In genomic region chr2:157321514-157321913, GRCh38 we compare ENCODE assay signal across 37 cellular contexts. TPM values are rescaled to one million over a fixed set of nuclear protein-coding genes. Genes with fewer than 3 reads are reported as not detected.
DNase-seq lines count a peak whose midpoint lies in the region; ATAC-seq, FAIRE-seq and TF ChIP-seq lines count a peak whose summit lies in the region.
"Had no signal": no experiment of that assay in that cellular context is flagged by ENCODE, and none has a peak within 500 bp of the region (broad histone marks: within the 10 kb centered on the region; RNA-seq: fewer than 3 reads in every experiment).

No MANE protein-coding gene starts in this region.

- no TSS peak for BruUV-seq in K562 (replicated peaks; lab: Mats Ljungman, UMichigan)

- intact Hi-C loops in K562 (cut with micrococcal nuclease), result no loop called here
- intact Hi-C loops in aorta (cut with DNase I), result loop anchor here in 1 of 2 donors (10.0 kb wide), 1 partner anchor 173 kb away; no protein-coding TSS in a partner anchor

- no peaks in the 10 kb centered on the region for H4K20me1 ChIP-seq in K562 (replicated peaks; ENCODE audit: control insufficient read depth, insufficient read depth, low read length)
- no peaks in the 10 kb centered on the region for H4K20me1 ChIP-seq in neural progenitor cell (ENCODE audit: low read depth)
- H4K20me1 ChIP-seq: BLaER1 had no signal

- TF ChIP-seq POLR2A in GM12892 (IDR thresholded peaks at IDR 0.05; ENCODE audit: low read depth, low read length), result no peak
- no peak for TF ChIP-seq POLR2A in K562 (conservative IDR thresholded peaks at IDR 0.05)

- POLR2A ChIA-PET in K562 (lab: Yijun Ruan, JAX), result no interaction called here
- POLR2A ChIA-PET in T-cell (lab: Charles Lee), result no interaction called here

- TF ChIP-seq CTCF in K562 (IDR thresholded peaks at IDR 0.05 in 2 of 3, conservative IDR thresholded peaks at IDR 0.05 in 1 of 3; ENCODE audit: insufficient read depth in 2 of 3, low read depth in 1 of 3, low read length in 3 of 3) (no peak), neural progenitor cell (IDR thresholded peaks at IDR 0.05) (no peak)

- no peak for ATAC-seq in K562
- no peak for ATAC-seq in aorta (ENCODE audit: low FRiP score)
- ATAC-seq in T-cell (replicated peaks in 1 of 4), result no peak
- ATAC-seq in HG02981 (IDR thresholded peaks at IDR 0.05; ENCODE audit: unreplicated experiment), result no peak
- ATAC-seq: activated T-cell treated with anti-CD3 and anti-CD28 coated beads, Interleukin-2, amount 50 U/mL, for 72 hours; gastrocnemius medialis; naive thymus-derived CD8-positive, alpha-beta T cell; stimulated activated naive CD8-positive, alpha-beta T cell treated with anti-CD3 and anti-CD28 coated beads, Interleukin-15, amount 100 ng/mL, for 72 hours; T-helper 17 cell had no signal

- H3K27me3 Mint-ChIP-seq in neural progenitor cell (ENCODE audit: insufficient read depth, low read depth) (no peaks in the 10 kb centered on the region), T-cell (no peaks in the 10 kb centered on the region)
- H3K27me3 Mint-ChIP-seq: activated CD4-positive, alpha-beta memory T cell treated with anti-CD3 and anti-CD28 coated beads for 36 hours; IgD-negative memory B cell; naive thymus-derived CD8-positive, alpha-beta T cell; stimulated activated naive CD8-positive, alpha-beta T cell treated with anti-CD3 and anti-CD28 coated beads, Interleukin-15, amount 100 ng/mL, for 72 hours; T-helper 17 cell had no signal

- H3K9me3 Mint-ChIP-seq in neural progenitor cell (no peaks in the 10 kb centered on the region), T-cell (no peaks in the 10 kb centered on the region)
- H3K9me3 Mint-ChIP-seq: activated CD4-positive, alpha-beta memory T cell treated with anti-CD3 and anti-CD28 coated beads for 36 hours; activated T-cell treated with anti-CD3 and anti-CD28 coated beads, Interleukin-2, amount 50 U/mL, for 72 hours; IgD-negative memory B cell; naive thymus-derived CD8-positive, alpha-beta T cell; stimulated activated naive CD8-positive, alpha-beta T cell treated with anti-CD3 and anti-CD28 coated beads, Interleukin-15, amount 100 ng/mL, for 72 hours had no signal

- H3K4me3 ChIP-seq in K562, result no peak overlapping the region
- no peak overlapping the region for H3K4me3 ChIP-seq in neural progenitor cell
- H3K4me3 ChIP-seq in aorta (ENCODE audit: low read length in 2 of 2), result no peak overlapping the region
- H3K4me3 ChIP-seq: BLaER1, gastrocnemius medialis, HAP-1, lower lobe of right lung, sigmoid colon, tibial artery had no signal

- H2AFZ ChIP-seq in K562 (ENCODE audit: low read depth, low read length), result no peak overlapping the region
- H2AFZ ChIP-seq in neural progenitor cell (replicated peaks), result no peak overlapping the region

- H3K27ac ChIP-seq in K562 (ENCODE audit: extremely low read depth, low read depth, low read length) (no peak overlapping the region), neural progenitor cell (no peak overlapping the region), aorta (ENCODE audit: low read depth in 1 of 2, low read length in 2 of 2) (no peak overlapping the region)
- H3K27ac ChIP-seq: BLaER1, gastrocnemius medialis, lower lobe of right lung, RWPE1, sigmoid colon, tibial artery had no signal

- H3K36me3 Mint-ChIP-seq in neural progenitor cell, result no peaks in the 10 kb centered on the region
- peaks cover 49% of the 10 kb centered on the region for H3K36me3 Mint-ChIP-seq in T-cell

- H3K9me3 ChIP-seq in K562 (replicated peaks; ENCODE audit: control insufficient read depth, insufficient read depth, low read depth, low read length), result no peaks in the 10 kb centered on the region
- no peaks in the 10 kb centered on the region for H3K9me3 ChIP-seq in neural progenitor cell (ENCODE audit: low read depth)
- no peaks in the 10 kb centered on the region for H3K9me3 ChIP-seq in aorta (ENCODE audit: control insufficient read depth, low read length)
- H3K9me3 ChIP-seq: BLaER1, gastrocnemius medialis, HAP-1, lower lobe of right lung, sigmoid colon, tibial artery had no signal

- peak; percentile 9 for FAIRE-seq in GM12892 (lab: Jason Lieb, UNC)
- FAIRE-seq in K562 (lab: Jason Lieb, UNC), result no peak

- in situ Hi-C loops in K562 (cut with MboI), result no loop called here

- H3K4me1 ChIP-seq in K562 (replicated peaks in 1 of 2; ENCODE audit: control insufficient read depth in 2 of 2, insufficient read depth in 2 of 2, low read length in 2 of 2) (peaks cover 0 to 14% of the 10 kb centered on the region in 2 experiments; a peak in 2 of 5 replicates), neural progenitor cell (peaks cover 58% of the 10 kb centered on the region), aorta (ENCODE audit: control insufficient read depth in 1 of 2, insufficient read depth in 2 of 2, low read length in 2 of 2) (no peaks in the 10 kb centered on the region)
- H3K4me1 ChIP-seq: BLaER1, gastrocnemius medialis, lower lobe of right lung, sigmoid colon, tibial artery had no signal

- no peak overlapping the region for H3K9ac ChIP-seq in K562 (ENCODE audit: insufficient read depth in 1 of 2, low read depth in 2 of 2, low read length in 2 of 2)
- no peak overlapping the region for H3K9ac ChIP-seq in neural progenitor cell
- H3K9ac ChIP-seq: BLaER1 had no signal

- H3K27ac Mint-ChIP-seq in neural progenitor cell, result no peak overlapping the region
- H3K27ac Mint-ChIP-seq in T-cell, result no peak overlapping the region
- H3K27ac Mint-ChIP-seq: activated CD4-positive, alpha-beta memory T cell treated with anti-CD3 and anti-CD28 coated beads for 36 hours; activated T-cell treated with anti-CD3 and anti-CD28 coated beads, Interleukin-2, amount 50 U/mL, for 72 hours; IgD-negative memory B cell; stimulated activated naive CD8-positive, alpha-beta T cell treated with anti-CD3 and anti-CD28 coated beads, Interleukin-15, amount 100 ng/mL, for 72 hours; T-helper 17 cell had no signal

- H3K4me1 Mint-ChIP-seq in neural progenitor cell (peaks cover 17% of the 10 kb centered on the region), T-cell (peaks cover 0 to 9% (median 8%) of the 10 kb centered on the region in 3 donors)
- H3K4me1 Mint-ChIP-seq: IgD-negative memory B cell had no signal

- H3F3A ChIP-seq in neural progenitor cell (ENCODE audit: low read depth), result peaks cover 32% of the 10 kb centered on the region

- H3K9me1 ChIP-seq in K562 (ENCODE audit: control insufficient read depth, insufficient read depth, low read length), result no peaks in the 10 kb centered on the region

- CTCF ChIA-PET in K562 (lab: Yijun Ruan, JAX; ENCODE audit: low intra/inter-chr PET ratio), result no interaction called here
- CTCF ChIA-PET in T-cell (lab: Charles Lee), result no interaction called here

- DNase-seq in GM12892 (ENCODE audit: insufficient read length) (no peak), NOMO-1 treated with DMSO at 0.1 percent for 48 hours (lab: John Stamatoyannopoulos, UW; ENCODE audit: unreplicated experiment) (peak; percentile 68), K562 (ENCODE audit: extremely low read depth in 1 of 4, low spot score in 3 of 4) (no peak), neural progenitor cell (ENCODE audit: low spot score) (no peak), aorta (no peak), T-cell (no peak), COLO668 (lab: John Stamatoyannopoulos, UW; ENCODE audit: unreplicated experiment) (no peak)
- DNase-seq: activated CD4-positive, alpha-beta memory T cell treated with anti-CD3 and anti-CD28 coated beads for 36 hours; activated CD4-positive, CD25-positive, alpha-beta regulatory T cell treated with anti-CD3 and anti-CD28 coated beads, Interleukin-2, amount 50 U/mL, for 72 hours; activated naive CD4-positive, alpha-beta T cell; activated T-cell treated with anti-CD3 and anti-CD28 coated beads, Interleukin-2, amount 50 U/mL, for 72 hours; COR-L47; effector CD4-positive, alpha-beta T cell; gastrocnemius medialis; lower lobe of right lung; naive thymus-derived CD8-positive, alpha-beta T cell; NCI-H1436; NCI-H2081 treated with DMSO at 0.1 percent for 48 hours; NCI-H69; occipital lobe; sigmoid colon; stimulated activated CD4-positive, alpha-beta T cell treated with anti-CD3 and anti-CD28 coated beads, Interleukin-12 subunit alpha, Interleukin-12 subunit beta, amount 100 ng/mL, for 4 hours; stimulated activated CD4-positive, alpha-beta T cell treated with anti-CD3 and anti-CD28 coated beads, Interleukin-2, amount 100 ng/mL, for 48 hours; stimulated activated naive CD8-positive, alpha-beta T cell treated with anti-CD3 and anti-CD28 coated beads, Interleukin-15, amount 100 ng/mL, for 72 hours; T-helper 17 cell; tibial artery had no signal

- WGBS in K562 (ENCODE audit: insufficient coverage, low coverage, missing lambda C conversion rate), result 13% methylated on average over 2 of the region's 2 CpGs
- WGBS in aorta, 2 donors, result 81 to 90% methylated on average over 2 of the region's 2 CpGs

- H3K36me3 ChIP-seq in K562 (ENCODE audit: control insufficient read depth, insufficient read depth, low read length) (no peaks in the 10 kb centered on the region), neural progenitor cell (no peaks in the 10 kb centered on the region), aorta (ENCODE audit: control insufficient read depth in 1 of 2, insufficient read depth in 2 of 2, low read length in 1 of 2) (no peaks in the 10 kb centered on the region)
- H3K36me3 ChIP-seq: BLaER1, gastrocnemius medialis, HAP-1, lower lobe of right lung, sigmoid colon, tibial artery had no signal

- H3K27me3 ChIP-seq in K562 (ENCODE audit: control insufficient read depth in 2 of 2, insufficient read depth in 2 of 2, low read length in 2 of 2) (no peaks in the 10 kb centered on the region), neural progenitor cell (no peaks in the 10 kb centered on the region), aorta (ENCODE audit: control insufficient read depth in 1 of 2, insufficient read depth in 2 of 2, low read length in 1 of 2) (no peaks in the 10 kb centered on the region)
- H3K27me3 ChIP-seq: BLaER1, gastrocnemius medialis, sigmoid colon, tibial artery had no signal

- no peak overlapping the region for H3K4me3 Mint-ChIP-seq in neural progenitor cell
- no peak overlapping the region for H3K4me3 Mint-ChIP-seq in T-cell
- H3K4me3 Mint-ChIP-seq: activated CD4-positive, alpha-beta memory T cell treated with anti-CD3 and anti-CD28 coated beads for 36 hours; activated T-cell treated with anti-CD3 and anti-CD28 coated beads, Interleukin-2, amount 50 U/mL, for 72 hours; IgD-negative memory B cell; naive thymus-derived CD8-positive, alpha-beta T cell; T-helper 17 cell had no signal

- no peak for TF ChIP-seq RAD21 in K562 (CRISPR knock-in tag; conservative IDR thresholded peaks at IDR 0.05 in 1 of 2, IDR thresholded peaks at IDR 0.05 in 1 of 2)

- H3K4me2 ChIP-seq in K562 (ENCODE audit: insufficient read depth, low read length) (no peak overlapping the region), neural progenitor cell (peak overlapping the region; percentile 51)
- H3K4me2 ChIP-seq: BLaER1 had no signal

- H3K79me2 ChIP-seq in K562 (ENCODE audit: control insufficient read depth, insufficient read depth, low read length) (no peaks in the 10 kb centered on the region), neural progenitor cell (ENCODE audit: low read depth) (no peaks in the 10 kb centered on the region)

- TF ChIP-seq EP300 in K562 (IDR thresholded peaks at IDR 0.05; ENCODE audit: low read length), result no peak

RNA-seq across cellular contexts. Expression of gene ERMN, which starts 4.1 kb away (rescaled TPM):
- polyA plus RNA-seq in GM12892 (2012; ENCODE audit: missing spikeins), result 1.8 TPM
- total RNA-seq in K562 (2011; cell fraction: chromatin; rRNA removed; ENCODE audit: low replicate concordance), result 0.14 TPM in 1 of 2 replicates, not detected in the other
- total RNA-seq in K562 (2011; cell fraction: nucleolus; rRNA removed), result not detected in 2 replicates
- total RNA-seq in K562 (2011; cell fraction: nucleoplasm; rRNA removed), result not detected in 2 replicates
- total RNA-seq in K562 (2014; rRNA removed), result not detected in 2 replicates
- 0.07 and 0.10 TPM in 2 replicates for total RNA-seq in K562 (2014; rRNA removed; fragmentation: Illumina TruSeq; extraction: Trizol)
- 0.04 TPM in 1 of 2 replicates, not detected in the other for total RNA-seq in K562 (2015; rRNA removed; fragmentation: Illumina TruSeq; extraction: Trizol)
- not detected in 2 replicates for total RNA-seq in K562 (2021)
- 0.11 and 0.14 TPM in 2 replicates for polyA plus RNA-seq in K562 (2011; rRNA removed)
- polyA plus RNA-seq in K562 (2011; cell fraction: cytosol; rRNA removed), result not detected in 2 replicates
- 0.08 and 0.11 TPM in 2 replicates for polyA plus RNA-seq in K562 (2011; cell fraction: nucleus; rRNA removed)
- 0.07 and 0.14 TPM in 2 replicates for polyA plus RNA-seq in K562 (2012)
- 0.03 TPM in 1 of 2 replicates, not detected in the other for polyA plus RNA-seq in K562 (2014; fragmentation: Illumina TruSeq; extraction: Trizol)
- polyA plus RNA-seq in K562 (2014; fragmentation: Nextera tagmentation; extraction: Ambion mirVana), result under 1 TPM; 0.03 to 0.07 TPM
- polyA plus RNA-seq in K562 (2014; rRNA removed), result not detected in 2 replicates
- polyA minus RNA-seq in K562 (2011; rRNA and poly(A)+ RNA removed), result not detected in 2 replicates
- polyA minus RNA-seq in K562 (2011; cell fraction: cytosol; rRNA and poly(A)+ RNA removed), result not detected in 2 replicates
- not detected in 2 replicates for polyA minus RNA-seq in K562 (2011; cell fraction: nucleus; rRNA and poly(A)+ RNA removed)
- total RNA-seq in neural progenitor cell (ENCODE audit: low replicate concordance), result 1.2 and 2.2 TPM in 2 replicates
- total RNA-seq in aorta, result under 1 TPM; 0.36 to 0.51 TPM
- not detected for polyA plus RNA-seq in aorta
- total RNA-seq in T-cell, result 10 to 100 TPM in 2 of 5 donors, 1 to 10 TPM in 3; 2.2 to 12.8 (median 4.3) TPM
- total RNA-seq: chondrocyte, G401, gastrocnemius medialis, kidney epithelial cell, pulmonary artery endothelial cell, SK-MEL-5 had no signal
- polyA plus RNA-seq: fibroblast of lung had no signal
